In genomic region chr15:81108427-81108826, GRCh38 we compare ENCODE assay signal across 9 cellular contexts. TPM values are rescaled to one million over a fixed set of nuclear protein-coding genes. Genes with fewer than 3 reads are reported as not detected.
DNase-seq lines count a peak whose midpoint lies in the region; ATAC-seq and TF ChIP-seq lines count a peak whose summit lies in the region.
"Had no signal": no experiment of that assay in that cellular context is flagged by ENCODE, and none has a peak within 500 bp of the region (broad histone marks: within the 10 kb centered on the region; RNA-seq: fewer than 3 reads in every experiment).

No MANE protein-coding gene starts in this region.

- H3K36me3 ChIP-seq in PC-3 (ENCODE audit: low read depth, low read length) = no peaks in the 10 kb centered on the region
- H3K36me3 ChIP-seq in upper lobe of left lung = no peaks in the 10 kb centered on the region
- H3K36me3 ChIP-seq in vagina = no peaks in the 10 kb centered on the region
- H3K36me3 ChIP-seq: ovary had no signal

- H3K9me3 Mint-ChIP-seq in natural killer cell = no peaks in the 10 kb centered on the region
- H3K9me3 Mint-ChIP-seq in natural killer cell treated with Interleukin-12 subunit alpha and Interleukin-12 subunit beta and Interleukin-15 and Interleukin-18, amount 100 ng/mL, for 72 hours = no peaks in the 10 kb centered on the region

- no peak for TF ChIP-seq EP300 in upper lobe of left lung (IDR thresholded peaks at IDR 0.05)

- CTCF ChIA-PET in PC-3 (lab: Charles Lee) = interaction anchor here (1.0 kb wide), 1 partner anchor 158 kb away, joined by 3 read pairs; no protein-coding TSS in a partner anchor

- no peak overlapping the region for H3K4me2 ChIP-seq in PC-3 (ENCODE audit: low read length)

- H3K4me1 ChIP-seq in PC-3 (ENCODE audit: insufficient read depth, low read length) = peaks cover 7% of the 10 kb centered on the region; the same call in 1 of the 2 replicates
- peaks cover 14% of the 10 kb centered on the region for H3K4me1 ChIP-seq in foreskin keratinocyte
- peaks cover 5 to 14% (median 11%) of the 10 kb centered on the region in 4 donors for H3K4me1 ChIP-seq in upper lobe of left lung
- H3K4me1 ChIP-seq in vagina = peaks cover 19% of the 10 kb centered on the region

- no peaks in the 10 kb centered on the region for H3K79me2 ChIP-seq in PC-3 (ENCODE audit: low read length)

- no peak for TF ChIP-seq POLR2A in upper lobe of left lung (IDR thresholded peaks at IDR 0.05)
- no peak for TF ChIP-seq POLR2A in vagina (IDR thresholded peaks at IDR 0.05)

- H3F3A ChIP-seq in PC-3 (ENCODE audit: low read length, unreplicated experiment) = no peaks in the 10 kb centered on the region

- 8 to 13% methylated on average over 1 of the region's 1 CpG for WGBS in upper lobe of left lung, 2 donors

- H3K27me3 Mint-ChIP-seq in natural killer cell (ENCODE audit: low read depth in 2 of 2) = peaks cover 28 to 50% of the 10 kb centered on the region in 2 donors
- H3K27me3 Mint-ChIP-seq in natural killer cell treated with Interleukin-12 subunit alpha and Interleukin-12 subunit beta and Interleukin-15 and Interleukin-18, amount 100 ng/mL, for 72 hours = peaks cover 20 to 29% of the 10 kb centered on the region in 2 donors

- H3K4me1 Mint-ChIP-seq in natural killer cell = no peaks in the 10 kb centered on the region
- H3K4me1 Mint-ChIP-seq in natural killer cell treated with Interleukin-12 subunit alpha and Interleukin-12 subunit beta and Interleukin-15 and Interleukin-18, amount 100 ng/mL, for 72 hours (ENCODE audit: low read depth in 2 of 2) = peaks cover 11 to 16% of the 10 kb centered on the region in 2 donors

- H3K27me3 ChIP-seq in PC-3 (ENCODE audit: low read length) (peaks cover 13% of the 10 kb centered on the region), foreskin keratinocyte (no peaks in the 10 kb centered on the region), upper lobe of left lung (no peaks in the 10 kb centered on the region), vagina (no peaks in the 10 kb centered on the region)
- H3K27me3 ChIP-seq: ovary had no signal

- BruUV-seq in PC-3 (replicated peaks; lab: Mats Ljungman, UMichigan) = no TSS peak

- DNase-seq in natural killer cell = no peak
- no peak for DNase-seq in natural killer cell treated with Interleukin-12 subunit alpha and Interleukin-12 subunit beta and Interleukin-15 and Interleukin-18, amount 100 ng/mL, for 72 hours (ENCODE audit: low spot score)
- DNase-seq in PC-3 = peak; percentile 26
- no peak for DNase-seq in foreskin keratinocyte
- DNase-seq in upper lobe of left lung = no peak
- DNase-seq in NCI-H187 treated with DMSO at 0.1 percent for 48 hours (lab: John Stamatoyannopoulos, UW) = no peak
- DNase-seq in vagina (ENCODE audit: extremely low spot score in 2 of 2) = no peak
- DNase-seq in NCI-H128 (lab: John Stamatoyannopoulos, UW; ENCODE audit: unreplicated experiment) = no peak
- DNase-seq: ovary had no signal

- no peaks in the 10 kb centered on the region for H4K20me1 ChIP-seq in PC-3 (ENCODE audit: low read length)

- TF ChIP-seq CTCF in natural killer cell (IDR thresholded peaks at IDR 0.05) = peak; percentile 28
- peak; percentile 60 for TF ChIP-seq CTCF in PC-3 (conservative IDR thresholded peaks at IDR 0.05; ENCODE audit: low read depth, low read length)
- TF ChIP-seq CTCF in foreskin keratinocyte (conservative IDR thresholded peaks at IDR 0.05) = peak; percentile 45
- TF ChIP-seq CTCF in upper lobe of left lung (IDR thresholded peaks at IDR 0.05) = peak in 5 of 6 experiments; percentile 20 to 42 (median 32)
- TF ChIP-seq CTCF in vagina (IDR thresholded peaks at IDR 0.05) = no peak

- H3K27ac ChIP-seq in PC-3 (ENCODE audit: low read length) = no peak overlapping the region
- H3K27ac ChIP-seq in foreskin keratinocyte = no peak overlapping the region
- peak overlapping the region in 2 of 4 donors; percentile 31 to 53 for H3K27ac ChIP-seq in upper lobe of left lung
- no peak overlapping the region for H3K27ac ChIP-seq in vagina
- H3K27ac ChIP-seq: ovary had no signal

- no peak overlapping the region for H3K27ac Mint-ChIP-seq in natural killer cell
- no peak overlapping the region for H3K27ac Mint-ChIP-seq in natural killer cell treated with Interleukin-12 subunit alpha and Interleukin-12 subunit beta and Interleukin-15 and Interleukin-18, amount 100 ng/mL, for 72 hours

- H3K9me3 ChIP-seq in PC-3 (ENCODE audit: low read length) (no peaks in the 10 kb centered on the region), upper lobe of left lung (no peaks in the 10 kb centered on the region), vagina (no peaks in the 10 kb centered on the region)
- H3K9me3 ChIP-seq: ovary had no signal

- no peak overlapping the region for H3K9ac ChIP-seq in PC-3 (ENCODE audit: low read length)

- no peaks in the 10 kb centered on the region for H3K36me3 Mint-ChIP-seq in natural killer cell
- H3K36me3 Mint-ChIP-seq in natural killer cell treated with Interleukin-12 subunit alpha and Interleukin-12 subunit beta and Interleukin-15 and Interleukin-18, amount 100 ng/mL, for 72 hours = no peaks in the 10 kb centered on the region

- H3K4me3 Mint-ChIP-seq in natural killer cell = no peak overlapping the region
- H3K4me3 Mint-ChIP-seq in natural killer cell treated with Interleukin-12 subunit alpha and Interleukin-12 subunit beta and Interleukin-15 and Interleukin-18, amount 100 ng/mL, for 72 hours = no peak overlapping the region

- H3K9me2 ChIP-seq in PC-3 (replicated peaks; ENCODE audit: low read length) = no peaks in the 10 kb centered on the region

- H2AFZ ChIP-seq in PC-3 (ENCODE audit: low read length) = no peak overlapping the region

- intact Hi-C loops in natural killer cell (cut with micrococcal nuclease) = no loop called here
- intact Hi-C loops in PC-3 (cut with micrococcal nuclease) = loop anchor here (5.0 kb wide), 2 partner anchors 44 to 651 kb away; no protein-coding TSS in a partner anchor
- intact Hi-C loops in vagina (cut with DNase I) = loop anchor here (5.0 kb wide), 1 partner anchor 159 kb away; no protein-coding TSS in a partner anchor

- H3K4me3 ChIP-seq in PC-3 (ENCODE audit: low read length) (no peak overlapping the region), upper lobe of left lung (no peak overlapping the region), vagina (no peak overlapping the region)
- H3K4me3 ChIP-seq: ovary had no signal

- POLR2A ChIA-PET in PC-3 (lab: Charles Lee; ENCODE audit: unreplicated experiment) = interaction anchor here (0.6 kb wide), 1 partner anchor 108 kb away, joined by 4 read pairs; no protein-coding TSS in a partner anchor

- ATAC-seq in natural killer cell (no peak), PC-3 (no peak), foreskin keratinocyte (no peak), upper lobe of left lung (ENCODE audit: low FRiP score in 2 of 2) (no peak)
- ATAC-seq in natural killer cell treated with Interleukin-12 subunit alpha and Interleukin-12 subunit beta and Interleukin-15 and Interleukin-18, amount 100 ng/mL, for 72 hours = no peak

RNA-seq across cellular contexts. Expression of gene CFAP161, which starts 25.6 kb away (rescaled TPM):
- total RNA-seq in natural killer cell = 1 to 10 TPM in 1 of 3 donors, under 1 TPM in 1, not detected in 1; 0.53 to 1.3 TPM
- total RNA-seq in natural killer cell treated with Interleukin-12 subunit alpha and Interleukin-12 subunit beta and Interleukin-15 and Interleukin-18, amount 100 ng/mL, for 72 hours = not detected
- 0.52 and 0.55 TPM in 2 replicates for total RNA-seq in PC-3 (2014; rRNA removed)
- total RNA-seq in foreskin keratinocyte = not detected in 2 replicates
- polyA plus RNA-seq in foreskin keratinocyte = not detected in 2 replicates
- 1 to 10 TPM; 1.2 to 9.0 (median 2.6) TPM for total RNA-seq in upper lobe of left lung
- total RNA-seq in vagina = 8.6 TPM

Comparison
In these comparisons a context has a peak if more than half of its experiments do, and no peak if none do; other contexts are left out.
1. CTCF ChIP-seq: peak in natural killer cell (single experiment), PC-3 (single experiment), foreskin keratinocyte (single experiment) and upper lobe of left lung (5 of 6); none in vagina (0 of 3).